ENCODE assay signal across 9 cellular contexts in genomic region chr13:25371608-25372274, GRCh38. TPM values are rescaled to one million over a fixed set of nuclear protein-coding genes. Genes with fewer than 3 reads are reported as not detected.
DNase-seq lines count a peak whose midpoint lies in the region; ATAC-seq and TF ChIP-seq lines count a peak whose summit lies in the region.
"Had no signal": no experiment of that assay in that cellular context is flagged by ENCODE, and none has a peak within 500 bp of the region (broad histone marks: within the 10 kb centered on the region; RNA-seq: fewer than 3 reads in every experiment).

Gene ATP8A2 (plus strand): TSS chr13:25371974. CDS start chr13:25372213, 239 bp downstream.

- ATAC-seq in HG02973 (IDR thresholded peaks at IDR 0.05; ENCODE audit: unreplicated experiment) (no peak), HG03108 (IDR thresholded peaks at IDR 0.05; ENCODE audit: unreplicated experiment) (no peak)

- H3K36me3 ChIP-seq in GM23248 (ENCODE audit: low read depth) (no peaks in the 10 kb centered on the region), Peyer's patch (no peaks in the 10 kb centered on the region), esophagus (ENCODE audit: control insufficient read depth in 2 of 2, insufficient read depth in 2 of 2, low read length in 1 of 2) (no peaks in the 10 kb centered on the region)

- in situ Hi-C loops in GM23248 (cut with MboI), result no loop called here

- no peaks in the 10 kb centered on the region for H4K20me1 ChIP-seq in GM23248 (ENCODE audit: insufficient read depth)

- H3K9ac ChIP-seq in GM23248, result no peak within 1 kb of the TSS

- no peak within 1 kb of the TSS for H3K27ac ChIP-seq in GM23248
- no peak within 1 kb of the TSS for H3K27ac ChIP-seq in Peyer's patch
- H3K27ac ChIP-seq in esophagus (ENCODE audit: low read depth in 2 of 2, low read length in 1 of 2), result no peak within 1 kb of the TSS

- no peaks in the 10 kb centered on the region for H3K79me2 ChIP-seq in GM23248 (ENCODE audit: insufficient read depth)

- H3K4me2 ChIP-seq in GM23248 (ENCODE audit: unreplicated experiment), result peak within 1 kb of the TSS; percentile 65

- H3K4me1 ChIP-seq in GM23248 (ENCODE audit: insufficient read depth), result no peaks in the 10 kb centered on the region
- peaks cover 0 to 7% (median 3%) of the 10 kb centered on the region in 4 donors for H3K4me1 ChIP-seq in Peyer's patch
- peaks cover 5 to 9% of the 10 kb centered on the region in 2 donors for H3K4me1 ChIP-seq in esophagus (ENCODE audit: control insufficient read depth in 2 of 2, insufficient read depth in 2 of 2, low read length in 1 of 2)

- WGBS in GM23248 (ENCODE audit: low coverage in 1 of 2, low lambda C conversion rate in 2 of 2, missing lambda C conversion rate in 2 of 2), 2 experiments, result 5 to 7% methylated on average over 29 to 41 of the region's 64 CpGs
- 3% methylated on average over 40 to 64 of the region's 64 CpGs for WGBS in esophagus, 2 donors

- no peaks in the 10 kb centered on the region for H3K9me2 ChIP-seq in GM23248 (ENCODE audit: insufficient read depth)

- H3F3A ChIP-seq in GM23248 (ENCODE audit: insufficient read depth), result no peaks in the 10 kb centered on the region

- H3K4me3 ChIP-seq in GM23248, result peak within 1 kb of the TSS; percentile 47
- peak within 1 kb of the TSS in 3 of 4 donors; percentile 27 to 42 (median 37) for H3K4me3 ChIP-seq in Peyer's patch
- peak within 1 kb of the TSS; percentile 29 to 34 for H3K4me3 ChIP-seq in esophagus (ENCODE audit: low read depth in 1 of 2, low read length in 2 of 2)

- H3K9me3 ChIP-seq in GM23248 (ENCODE audit: low read depth) (no peaks in the 10 kb centered on the region), Peyer's patch (no peaks in the 10 kb centered on the region), esophagus (ENCODE audit: control insufficient read depth in 2 of 2, insufficient read depth in 1 of 2, low read depth in 1 of 2, low read length in 1 of 2) (no peaks in the 10 kb centered on the region)

- no peak for TF ChIP-seq POLR2A in Peyer's patch (IDR thresholded peaks at IDR 0.05)

- DNase-seq in GM23248, result peak; percentile 21
- DNase-seq in Peyer's patch, result no peak
- DNase-seq in retina, result peak; percentile 38
- no peak for DNase-seq in stimulated activated CD4-positive, alpha-beta T cell treated with anti-CD3 and anti-CD28 coated beads, Interleukin-4, amount 100 ng/mL, for 4 hours
- no peak for DNase-seq in dedifferentiated amniotic fluid mesenchymal stem cell (ENCODE audit: extremely low spot score)
- DNase-seq: T1000 had no signal

- H3K27me3 ChIP-seq in GM23248 (replicated peaks; ENCODE audit: insufficient read depth), result peaks cover 69% of the 10 kb centered on the region
- peaks cover 0 to 8% of the 10 kb centered on the region in 2 donors for H3K27me3 ChIP-seq in Peyer's patch
- H3K27me3 ChIP-seq in esophagus (ENCODE audit: control insufficient read depth in 1 of 2, insufficient read depth in 2 of 2, low read length in 2 of 2), result peaks cover 6 to 19% of the 10 kb centered on the region in 2 donors

- no peak for TF ChIP-seq CTCF in Peyer's patch (IDR thresholded peaks at IDR 0.05)

- peak within 1 kb of the TSS; percentile 62; the same call in 1 of the 2 replicates for H2AFZ ChIP-seq in GM23248

RNA-seq across cellular contexts. Expression of gene ATP8A2, which starts in this region (rescaled TPM):
- under 0.01 TPM in 1 of 2 replicates, not detected in the other for total RNA-seq in GM23248 (2014; rRNA removed; shearing (Covaris generic))
- polyA plus RNA-seq in GM23248 (2016; fragmentation: Nextera tagmentation; extraction: Ambion mirVana) (0.05 TPM in 2 replicates), esophagus (under 1 TPM in 1 of 2 donors, not detected in 1; 0.01 TPM)
- 10 to 100 TPM in 1 of 4 donors, 1 to 10 TPM in 1, under 1 TPM in 2; 0.18 to 11.6 (median 1.8) TPM for total RNA-seq in Peyer's patch

Comparison
In these comparisons a context has a peak if more than half of its experiments do, and no peak if none do; other contexts are left out.
1. Peak in DNase-seq, H3K4me3 ChIP-seq and H3K4me2 ChIP-seq in GM23248; RNA of the gene not detected or under 1 TPM.